Comparison of ENCODE assay signal across 7 cellular contexts in genomic region chr10:87311520-87311919, GRCh38. TPM values are rescaled to one million over a fixed set of nuclear protein-coding genes. Genes with fewer than 3 reads are reported as not detected.
A peak's percentile ranks its signal among the peaks of the same experiment; 100 is the strongest.
DNase-seq lines count a peak whose midpoint lies in the region; ATAC-seq, FAIRE-seq and TF ChIP-seq lines count a peak whose summit lies in the region.
"Not testable (repeated sequence)": the region's sequence is repeated elsewhere in the genome, so short reads cannot be mapped to it uniquely, and the experiment has no call there.

No MANE protein-coding gene starts in this region.

- H3K4me3 ChIP-seq in Panc1 (ENCODE audit: low read depth in 2 of 2, low read length in 2 of 2); GM12878; right lobe of liver: not testable (repeated sequence)

- POLR2A ChIA-PET in Panc1 (lab: Charles Lee); activated CD8-positive, alpha-beta T cell treated with anti-CD3 and anti-CD28 coated beads for 36 hours (lab: Charles Lee); GM12878 (lab: Charles Lee): not testable (repeated sequence)

- SMC1A ChIA-PET in GM12878 (lab: Charles Lee; ENCODE audit: uncharacterized antibody, unreplicated experiment): not testable (repeated sequence)

- H3K79me2 ChIP-seq in GM12878 (ENCODE audit: control insufficient read depth, insufficient read depth, low read length): not testable (repeated sequence)

- TF ChIP-seq POLR2A in H54 (IDR thresholded peaks at IDR 0.05; ENCODE audit: low read depth, low read length); GM12878 (IDR thresholded peaks at IDR 0.05; ENCODE audit: low read depth, low read length); right lobe of liver (IDR thresholded peaks at IDR 0.05): not testable (repeated sequence)

- peak; percentile 99 for FAIRE-seq in H54 (lab: Jason Lieb, UNC)
- not testable (repeated sequence) for FAIRE-seq in GM12878 (lab: Jason Lieb, UNC)

- not testable (repeated sequence) for BruUV-seq in Panc1 (replicated peaks; lab: Mats Ljungman, UMichigan); GM12878 (replicated peaks; lab: Mats Ljungman, UMichigan)

- not testable (repeated sequence) for H3K27ac ChIP-seq in Panc1 (ENCODE audit: low read length); GM12878 (ENCODE audit: control insufficient read depth, insufficient read depth); foreskin keratinocyte; right lobe of liver

- not testable (repeated sequence) for TF ChIP-seq EP300 in GM12878 (IDR thresholded peaks at IDR 0.05; ENCODE audit: borderline replicate concordance in 1 of 2, control insufficient read depth in 1 of 2, low read depth in 2 of 2, low read length in 2 of 2)

- not testable (repeated sequence) for H3K9me3 Mint-ChIP-seq in activated CD8-positive, alpha-beta T cell treated with anti-CD3 and anti-CD28 coated beads for 36 hours

- in situ Hi-C loops in Panc1 (cut with HindIII; ENCODE audit: low pct_unique_long_range_greater_than_20kb, low sequenced_read_pairs); GM12878 (cut with MboI): not testable (repeated sequence)

- RAD21 ChIA-PET in GM12878 (lab: Charles Lee; ENCODE audit: unreplicated experiment): not testable (repeated sequence)

- H3K27me3 ChIP-seq in Panc1 (ENCODE audit: control insufficient read depth, insufficient read depth, low read length); GM12878 (replicated peaks in 1 of 2; ENCODE audit: control insufficient read depth in 2 of 2, insufficient read depth in 2 of 2, low read length in 1 of 2); foreskin keratinocyte; right lobe of liver: not testable (repeated sequence)

- WGBS in GM12878 (ENCODE audit: insufficient coverage, insufficient replicate concordance, low lambda C conversion rate, missing lambda C conversion rate): 100% methylated on average over 1 of the region's 1 CpG
- WGBS in right lobe of liver (ENCODE audit: insufficient coverage, low coverage, low lambda C conversion rate, missing lambda C conversion rate): 89% methylated on average over 1 of the region's 1 CpG

- not testable (repeated sequence) for H3K27ac Mint-ChIP-seq in activated CD8-positive, alpha-beta T cell treated with anti-CD3 and anti-CD28 coated beads for 36 hours

- not testable (repeated sequence) for H3K4me2 ChIP-seq in GM12878 (ENCODE audit: control insufficient read depth, insufficient read depth)

- not testable (repeated sequence) for H3K4me3 Mint-ChIP-seq in activated CD8-positive, alpha-beta T cell treated with anti-CD3 and anti-CD28 coated beads for 36 hours

- not testable (repeated sequence) for TF ChIP-seq RAD21 in GM12878 (IDR thresholded peaks at IDR 0.05; ENCODE audit: insufficient read depth, low read depth, low read length)

- H3K9ac ChIP-seq in GM12878 (ENCODE audit: control insufficient read depth, insufficient read depth, low read length): not testable (repeated sequence)

- 0 out of 2 replicates have a peak, but pooled peaks have one; percentile 10 for TF ChIP-seq CTCF in Panc1 (IDR thresholded peaks at IDR 0.05)
- TF ChIP-seq CTCF in activated CD8-positive, alpha-beta T cell treated with anti-CD3 and anti-CD28 coated beads for 36 hours (IDR thresholded peaks at IDR 0.05); GM12878 (IDR thresholded peaks at IDR 0.05 in 2 of 3, conservative IDR thresholded peaks at IDR 0.05 in 1 of 3; ENCODE audit: control insufficient read depth in 2 of 3, extremely low read depth in 1 of 3, insufficient read depth in 1 of 3, low read depth in 3 of 3, low read length in 3 of 3); foreskin keratinocyte (conservative IDR thresholded peaks at IDR 0.05); right lobe of liver (IDR thresholded peaks at IDR 0.05): not testable (repeated sequence)

- not testable (repeated sequence) for H3K36me3 Mint-ChIP-seq in activated CD8-positive, alpha-beta T cell treated with anti-CD3 and anti-CD28 coated beads for 36 hours (ENCODE audit: low read depth)

- H3K4me1 Mint-ChIP-seq in activated CD8-positive, alpha-beta T cell treated with anti-CD3 and anti-CD28 coated beads for 36 hours (ENCODE audit: low read depth): not testable (repeated sequence)

- not testable (repeated sequence) for H3K9me3 ChIP-seq in Panc1 (ENCODE audit: control insufficient read depth, insufficient read depth, low read depth, low read length); GM12878 (replicated peaks; ENCODE audit: control insufficient read depth, insufficient read depth, low read length); right lobe of liver

- not testable (repeated sequence) for DNase-seq in H54 (ENCODE audit: insufficient read length, low spot score); Panc1 (ENCODE audit: low read depth, low spot score); activated CD8-positive, alpha-beta T cell treated with anti-CD3 and anti-CD28 coated beads for 36 hours; GM12878 (ENCODE audit: low read depth, low spot score); foreskin keratinocyte; right lobe of liver

- CTCF ChIA-PET in Panc1 (lab: Charles Lee); activated CD8-positive, alpha-beta T cell treated with anti-CD3 and anti-CD28 coated beads for 36 hours (lab: Charles Lee); GM12878 (lab: Yijun Ruan, JAX): not testable (repeated sequence)

- ATAC-seq in GM18498 (IDR thresholded peaks at IDR 0.05; ENCODE audit: unreplicated experiment) (peak; percentile 43), GM12878 (peak; percentile 85), foreskin keratinocyte (peak; percentile 27), right lobe of liver (peak in 3 of 4 donors; percentile 62 to 75 (median 72))
- not testable (repeated sequence) for ATAC-seq in Panc1
- peak; percentile 62 for ATAC-seq in activated CD8-positive, alpha-beta T cell treated with anti-CD3 and anti-CD28 coated beads for 36 hours

- H3K27me3 Mint-ChIP-seq in activated CD8-positive, alpha-beta T cell treated with anti-CD3 and anti-CD28 coated beads for 36 hours: not testable (repeated sequence)

- intact Hi-C loops in Panc1 (cut with micrococcal nuclease; ENCODE audit: unreplicated experiment); activated CD8-positive, alpha-beta T cell treated with anti-CD3 and anti-CD28 coated beads for 36 hours (cut with micrococcal nuclease); GM12878 (cut with micrococcal nuclease; ENCODE audit: unreplicated experiment); right lobe of liver (cut with DNase I): not testable (repeated sequence)

- H3K4me1 ChIP-seq in Panc1 (ENCODE audit: control insufficient read depth, insufficient read depth, low read length); GM12878 (ENCODE audit: control insufficient read depth, insufficient read depth, low read length); foreskin keratinocyte; right lobe of liver: not testable (repeated sequence)

- H4K20me1 ChIP-seq in GM12878 (ENCODE audit: control insufficient read depth, insufficient read depth): not testable (repeated sequence)

- H3K36me3 ChIP-seq in Panc1 (ENCODE audit: control insufficient read depth, insufficient read depth, low read length); GM12878 (ENCODE audit: control insufficient read depth in 2 of 2, insufficient read depth in 2 of 2, low read length in 1 of 2); right lobe of liver: not testable (repeated sequence)

- not testable (repeated sequence) for H2AFZ ChIP-seq in GM12878 (ENCODE audit: control insufficient read depth, low read depth, low read length)

RNA-seq across cellular contexts. Expression of gene NUTM2D, which starts 46.0 kb away (rescaled TPM):
- 1.5 TPM for total RNA-seq in Panc1 (2021; ENCODE audit: unreplicated experiment)
- polyA plus RNA-seq in Panc1 (2012; ENCODE audit: insufficient read length): 1.2 TPM
- total RNA-seq in activated CD8-positive, alpha-beta T cell treated with anti-CD3 and anti-CD28 coated beads for 36 hours: 1 to 10 TPM in 1 of 2 experiments, under 1 TPM in 1; 0.74 to 1.1 TPM
- total RNA-seq in GM12878 (2013; cell fraction: nucleolus; rRNA removed): 2.2 and 2.4 TPM in 2 replicates
- 1.2 TPM in 2 replicates for total RNA-seq in GM12878 (2014; rRNA removed)
- total RNA-seq in GM12878 (2014; rRNA removed; fragmentation: Illumina TruSeq; extraction: Trizol): 0.89 and 1.0 TPM in 2 replicates
- 1.6 and 1.8 TPM in 2 replicates for total RNA-seq in GM12878 (2021)
- 0.49 TPM for polyA plus RNA-seq in GM12878 (2011; ENCODE audit: low read depth)
- polyA plus RNA-seq in GM12878 (2011; rRNA removed): 0.37 and 0.60 TPM in 2 replicates
- polyA plus RNA-seq in GM12878 (2011; cell fraction: cytosol; rRNA removed): 0.52 and 0.80 TPM in 2 replicates
- 1.4 and 1.7 TPM in 2 replicates for polyA plus RNA-seq in GM12878 (2011; cell fraction: nucleus; rRNA removed)
- polyA plus RNA-seq in GM12878 (2012): 1.1 TPM in 2 replicates
- 0.52 and 1.3 TPM in 2 replicates for polyA plus RNA-seq in GM12878 (2014; fragmentation: Illumina TruSeq; extraction: Trizol)
- not detected for polyA plus RNA-seq in GM12878 (2014; fragmentation: Nextera tagmentation; extraction: Ambion mirVana)
- polyA plus RNA-seq in GM12878 (2014; rRNA removed): 1.2 and 1.4 TPM in 2 replicates
- under 1 TPM; 0.15 to 0.21 TPM for polyA plus RNA-seq in GM12878 (2016; fragmentation: Nextera tagmentation; extraction: Ambion mirVana)
- polyA minus RNA-seq in GM12878 (2011; rRNA and poly(A)+ RNA removed): 0.29 and 0.67 TPM in 2 replicates
- polyA minus RNA-seq in GM12878 (2011; cell fraction: cytosol; rRNA and poly(A)+ RNA removed): not detected in 2 replicates
- 0.48 and 0.60 TPM in 2 replicates for polyA minus RNA-seq in GM12878 (2011; cell fraction: nucleus; rRNA and poly(A)+ RNA removed)
- 2.5 and 2.9 TPM in 2 replicates for total RNA-seq in foreskin keratinocyte
- 2.3 and 2.7 TPM in 2 replicates for polyA plus RNA-seq in foreskin keratinocyte
- 1 to 10 TPM; 1.4 to 3.6 (median 1.9) TPM for total RNA-seq in right lobe of liver
